In the genomic region with DNA sequence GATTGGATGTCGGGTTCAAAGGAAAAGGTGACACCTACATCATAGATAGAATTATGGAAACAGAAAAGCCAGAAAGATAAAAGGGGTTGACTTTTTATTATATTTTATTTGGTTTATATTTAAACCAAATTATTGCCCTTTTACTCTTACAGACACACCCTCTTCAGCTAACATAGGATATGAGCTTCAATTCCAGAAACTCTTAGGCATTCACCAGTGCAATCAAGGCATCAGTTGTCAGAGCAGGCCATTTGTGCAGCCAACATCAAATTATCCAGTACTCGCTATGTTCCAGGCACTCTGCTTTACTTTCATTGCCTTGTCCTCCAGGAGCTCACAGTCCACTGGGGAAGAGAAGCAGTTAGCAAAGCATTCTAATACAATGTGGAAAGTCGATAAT, we compare ENCODE assay signal across 1 cellular context.
TF ChIP-seq lines count a peak whose summit lies in the region.

No MANE protein-coding gene starts in this region.

TF ChIP-seq in H1, 55 proteins besides CTCF, POLR2A, EP300 and RAD21:
- TF ChIP-seq CBX8 (IDR thresholded peaks at IDR 0.05; ENCODE audit: borderline replicate concordance, low read depth, low read length): no peak
- TF ChIP-seq MAFK (IDR thresholded peaks at IDR 0.05; ENCODE audit: low read depth, low read length): no peak
- TF ChIP-seq ASH2L (IDR thresholded peaks at IDR 0.05; ENCODE audit: low read length): no peak
